ENCODE assay signal across 8 cellular contexts in the genomic region with DNA sequence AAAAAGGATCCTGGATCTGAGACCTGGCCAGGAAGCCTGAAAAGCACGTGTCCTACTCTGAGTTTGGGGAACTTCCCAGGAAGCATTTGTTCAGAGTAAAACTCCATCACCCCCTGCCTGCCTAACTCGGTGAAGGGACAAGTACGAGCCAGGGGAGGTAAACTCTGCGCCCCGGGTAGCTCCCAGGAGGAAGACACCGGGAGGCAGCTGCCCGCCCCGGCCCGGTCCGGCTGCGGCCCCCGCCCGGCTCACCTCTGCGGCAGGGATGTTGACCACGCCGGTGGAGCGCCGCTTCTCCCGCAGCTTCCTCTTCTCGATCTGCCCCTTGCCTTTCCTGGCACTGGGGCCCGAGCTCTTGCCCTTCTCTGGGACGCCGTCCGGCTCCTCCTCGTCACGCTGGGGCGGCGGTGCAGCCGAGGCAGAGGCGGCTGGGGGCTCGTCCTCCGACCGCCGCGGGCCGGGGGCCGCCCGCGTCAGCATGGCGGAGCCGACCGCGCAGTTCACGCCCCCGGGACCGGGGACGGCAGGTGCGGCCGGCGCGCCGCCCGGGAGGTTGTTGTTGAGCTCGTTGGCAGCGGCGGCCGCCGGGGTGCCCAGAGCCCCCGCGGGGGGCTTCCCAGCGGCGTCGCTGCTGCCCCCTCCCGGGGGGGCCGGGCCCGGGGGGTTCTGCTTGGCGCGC. TPM values are rescaled to one million over a fixed set of nuclear protein-coding genes. Genes with fewer than 3 reads are reported as not detected.
DNase-seq lines count a peak whose midpoint lies in the region; ATAC-seq and TF ChIP-seq lines count a peak whose summit lies in the region.

No MANE protein-coding gene starts in this region.

- no peaks in the 10 kb centered on the region for H3K9me3 Mint-ChIP-seq in CD8-positive, alpha-beta T cell

- H4K20me1 ChIP-seq in OCI-LY1 (ENCODE audit: insufficient read depth, low read length): no peaks in the 10 kb centered on the region

- H3K36me3 Mint-ChIP-seq in CD8-positive, alpha-beta T cell: peaks cover 2% of the 10 kb centered on the region

- no peaks in the 10 kb centered on the region for H3K36me3 ChIP-seq in CD8-positive, alpha-beta T cell (ENCODE audit: insufficient read depth, low read length)
- H3K36me3 ChIP-seq in OCI-LY1 (ENCODE audit: insufficient read depth, low read length): no peaks in the 10 kb centered on the region
- no peaks in the 10 kb centered on the region for H3K36me3 ChIP-seq in brain microvascular endothelial cell (replicated peaks)

- H3K27ac ChIP-seq in CD8-positive, alpha-beta T cell (ENCODE audit: low read depth, low read length): no peak overlapping the region
- H3K27ac ChIP-seq in OCI-LY1 (ENCODE audit: low read depth, low read length, poor library complexity, severe bottlenecking) (peak overlapping the region; percentile 84), brain microvascular endothelial cell (peak overlapping the region; percentile 95), skin epidermis (peak overlapping the region; percentile 53 to 92 (median 83))

- no peak for ATAC-seq in CD8-positive, alpha-beta T cell
- ATAC-seq in GM18867 (IDR thresholded peaks at IDR 0.05; ENCODE audit: unreplicated experiment) (peak; percentile 29), HG02981 (IDR thresholded peaks at IDR 0.05; ENCODE audit: unreplicated experiment) (peak; percentile 26)

- no peak for DNase-seq in CD8-positive, alpha-beta T cell
- DNase-seq in brain microvascular endothelial cell: peak; percentile 42
- DNase-seq in iris pigment epithelial cell (ENCODE audit: low read depth): peak; percentile 74
- DNase-seq in GM19240 (ENCODE audit: insufficient read length, low spot score): no peak

- POLR2A ChIA-PET in CD8-positive, alpha-beta T cell (lab: Charles Lee): no interaction called here

- H3K4me1 ChIP-seq in CD8-positive, alpha-beta T cell (ENCODE audit: insufficient read depth, low read length): peaks cover 12% of the 10 kb centered on the region
- H3K4me1 ChIP-seq in OCI-LY1 (ENCODE audit: insufficient read depth, low read length, severe bottlenecking): peaks cover 39% of the 10 kb centered on the region

- no peak overlapping the region for H3K27ac Mint-ChIP-seq in CD8-positive, alpha-beta T cell

- TF ChIP-seq CTCF in CD8-positive, alpha-beta T cell (IDR thresholded peaks at IDR 0.05): no peak
- no peak for TF ChIP-seq CTCF in OCI-LY1 (IDR thresholded peaks at IDR 0.05; ENCODE audit: low read length)
- no peak for TF ChIP-seq CTCF in brain microvascular endothelial cell (IDR thresholded peaks at IDR 0.05; ENCODE audit: low read depth, low read length, missing control alignments)

- in situ Hi-C loops in brain microvascular endothelial cell (cut with HindIII; ENCODE audit: low pct_ligation_motif_present, low sequenced_read_pairs): no loop called here

- peak overlapping the region; percentile 70 for H3K4me2 ChIP-seq in OCI-LY1 (ENCODE audit: low read length)

- peak overlapping the region; percentile 79 for H3K9ac ChIP-seq in OCI-LY1 (ENCODE audit: low read length)

- CTCF ChIA-PET in CD8-positive, alpha-beta T cell (lab: Charles Lee): no interaction called here

- H3K4me1 Mint-ChIP-seq in CD8-positive, alpha-beta T cell (ENCODE audit: low read depth): peaks cover 13% of the 10 kb centered on the region

- H3K27me3 Mint-ChIP-seq in CD8-positive, alpha-beta T cell (ENCODE audit: low read depth): peaks cover 39% of the 10 kb centered on the region

- H3K4me3 Mint-ChIP-seq in CD8-positive, alpha-beta T cell: peak overlapping the region; percentile 78

- no peaks in the 10 kb centered on the region for H3K9me2 ChIP-seq in OCI-LY1 (ENCODE audit: low read depth, low read length)

- no peaks in the 10 kb centered on the region for H3K9me3 ChIP-seq in CD8-positive, alpha-beta T cell (ENCODE audit: low read length)
- H3K9me3 ChIP-seq in OCI-LY1 (ENCODE audit: low read length): no peaks in the 10 kb centered on the region

- no peak overlapping the region for H2AFZ ChIP-seq in OCI-LY1 (ENCODE audit: low read length)

- H3K79me2 ChIP-seq in OCI-LY1 (ENCODE audit: insufficient read depth, low read length): peaks cover 50% of the 10 kb centered on the region

- H3K4me3 ChIP-seq in CD8-positive, alpha-beta T cell (ENCODE audit: low read depth, low read length): peak overlapping the region; percentile 50
- H3K4me3 ChIP-seq in OCI-LY1 (ENCODE audit: low read depth, low read length, poor library complexity, severe bottlenecking) (peak overlapping the region; percentile 79), brain microvascular endothelial cell (ENCODE audit: low read depth, low read length) (peak overlapping the region; percentile 85), skin epidermis (peak overlapping the region; percentile 59 to 86 (median 71))

- intact Hi-C loops in CD8-positive, alpha-beta T cell (cut with DNase I, micrococcal nuclease): no loop called here

- H3F3A ChIP-seq in OCI-LY1 (ENCODE audit: insufficient read depth, low read length): no peaks in the 10 kb centered on the region

- peaks cover 6% of the 10 kb centered on the region for H3K27me3 ChIP-seq in CD8-positive, alpha-beta T cell (ENCODE audit: insufficient read depth, low read length)
- H3K27me3 ChIP-seq in OCI-LY1 (ENCODE audit: insufficient read depth, low read length) (no peaks in the 10 kb centered on the region), brain microvascular endothelial cell (replicated peaks) (no peaks in the 10 kb centered on the region)

RNA-seq across cellular contexts. Expression of gene PAWR, which starts 1.1 kb away (rescaled TPM):
- total RNA-seq in CD8-positive, alpha-beta T cell: 1 to 10 TPM in 1 of 2 experiments, under 1 TPM in 1; 0.58 to 2.0 TPM

Comparison
In these comparisons a context has a peak if more than half of its experiments do, and no peak if none do; other contexts are left out.
1. DNase-seq: peak in brain microvascular endothelial cell (single experiment) and iris pigment epithelial cell (single experiment); none in CD8-positive, alpha-beta T cell (0 of 7) and GM19240 (single experiment).
2. Peak in every context shown above with its lines, with median percentiles within 50 percentile points of each other: H3K4me3 ChIP-seq.